In genomic region chr3:23740517-23741402, GRCh38 we compare ENCODE assay signal across 8 cellular contexts.
A peak's percentile ranks its signal among the peaks of the same experiment; 100 is the strongest.
DNase-seq lines count a peak whose midpoint lies in the region; FAIRE-seq and TF ChIP-seq lines count a peak whose summit lies in the region.

No MANE protein-coding gene starts in this region.

- no peaks in the 10 kb centered on the region for H3K79me2 ChIP-seq in astrocyte (ENCODE audit: insufficient read depth, low read length)
- H3K79me2 ChIP-seq in smooth muscle cell (ENCODE audit: low read depth) = no peaks in the 10 kb centered on the region
- H3K79me2 ChIP-seq in neural progenitor cell (ENCODE audit: low read depth) = no peaks in the 10 kb centered on the region

- H3K36me3 Mint-ChIP-seq in HFFc6 (ENCODE audit: low read depth) = no peaks in the 10 kb centered on the region
- H3K36me3 Mint-ChIP-seq in astrocyte (ENCODE audit: low read depth, unreplicated experiment) = no peaks in the 10 kb centered on the region
- H3K36me3 Mint-ChIP-seq in neural progenitor cell = no peaks in the 10 kb centered on the region

- H3K9me3 ChIP-seq in astrocyte (ENCODE audit: insufficient read depth, low read depth, low read length) (no peaks in the 10 kb centered on the region), smooth muscle cell (replicated peaks; ENCODE audit: low read depth) (no peaks in the 10 kb centered on the region), neural progenitor cell (ENCODE audit: low read depth) (no peaks in the 10 kb centered on the region)

- no peak for TF ChIP-seq CTCF in HFFc6 (IDR thresholded peaks at IDR 0.05)
- no peak for TF ChIP-seq CTCF in astrocyte (IDR thresholded peaks at IDR 0.05; ENCODE audit: insufficient read depth, low read depth, low read length)
- no peak for TF ChIP-seq CTCF in smooth muscle cell (IDR thresholded peaks at IDR 0.05; ENCODE audit: borderline replicate concordance, insufficient read depth, poor library complexity, severe bottlenecking)
- no peak for TF ChIP-seq CTCF in neural progenitor cell (IDR thresholded peaks at IDR 0.05)

- H3K27ac ChIP-seq in astrocyte (ENCODE audit: low read depth, low read length) = no peak overlapping the region
- H3K27ac ChIP-seq in smooth muscle cell (ENCODE audit: low read depth) = no peak overlapping the region
- H3K27ac ChIP-seq in neural progenitor cell = no peak overlapping the region

- H3K4me3 Mint-ChIP-seq in HFFc6 = no peak overlapping the region; the same call in 1 of the 2 replicates
- H3K4me3 Mint-ChIP-seq in astrocyte (ENCODE audit: unreplicated experiment) = no peak overlapping the region
- no peak overlapping the region for H3K4me3 Mint-ChIP-seq in neural progenitor cell

- H3K36me3 ChIP-seq in astrocyte (ENCODE audit: insufficient read depth, low read length) = no peaks in the 10 kb centered on the region
- no peaks in the 10 kb centered on the region for H3K36me3 ChIP-seq in smooth muscle cell (ENCODE audit: low read depth)
- H3K36me3 ChIP-seq in neural progenitor cell = no peaks in the 10 kb centered on the region

- peak overlapping the region; percentile 2; the same call in 1 of the 2 replicates for H3K27ac Mint-ChIP-seq in HFFc6
- H3K27ac Mint-ChIP-seq in astrocyte (ENCODE audit: unreplicated experiment) = peak overlapping the region; percentile 27
- H3K27ac Mint-ChIP-seq in neural progenitor cell = no peak overlapping the region

- H3K4me3 ChIP-seq in astrocyte (ENCODE audit: insufficient read depth, low read depth, low read length) = no peak overlapping the region
- no peak overlapping the region for H3K4me3 ChIP-seq in smooth muscle cell
- H3K4me3 ChIP-seq in neural progenitor cell = no peak overlapping the region

- WGBS in smooth muscle cell (ENCODE audit: low lambda C conversion rate) = 60% methylated on average over 8 of the region's 8 CpGs

- H2AFZ ChIP-seq in astrocyte (ENCODE audit: low read depth, low read length) (no peak overlapping the region), smooth muscle cell (ENCODE audit: low read depth) (no peak overlapping the region), neural progenitor cell (replicated peaks) (no peak overlapping the region)

- H3K4me1 ChIP-seq in astrocyte (ENCODE audit: insufficient read depth, low read length) = peaks cover 25% of the 10 kb centered on the region
- H3K4me1 ChIP-seq in smooth muscle cell (ENCODE audit: low read depth) = peaks cover 31% of the 10 kb centered on the region
- peaks cover 34% of the 10 kb centered on the region for H3K4me1 ChIP-seq in neural progenitor cell

- H3K4me2 ChIP-seq in astrocyte (ENCODE audit: low read length) = peak overlapping the region; percentile 33
- H3K4me2 ChIP-seq in smooth muscle cell = peak overlapping the region; percentile 76
- H3K4me2 ChIP-seq in neural progenitor cell = no peak overlapping the region

- H3K4me1 Mint-ChIP-seq in HFFc6 (ENCODE audit: low read depth) (peaks cover 34% of the 10 kb centered on the region), astrocyte (ENCODE audit: low read depth, unreplicated experiment) (peaks cover 20% of the 10 kb centered on the region), neural progenitor cell (peaks cover 32% of the 10 kb centered on the region)

- peaks cover 3% of the 10 kb centered on the region for H3F3A ChIP-seq in smooth muscle cell (ENCODE audit: low read depth)
- H3F3A ChIP-seq in neural progenitor cell (ENCODE audit: low read depth) = peaks cover 6% of the 10 kb centered on the region

- H3K27me3 Mint-ChIP-seq in HFFc6 (ENCODE audit: insufficient read depth) = peaks cover 3% of the 10 kb centered on the region
- H3K27me3 Mint-ChIP-seq in astrocyte (ENCODE audit: low read depth, unreplicated experiment) = peaks cover 28% of the 10 kb centered on the region
- H3K27me3 Mint-ChIP-seq in neural progenitor cell (ENCODE audit: insufficient read depth, low read depth) = peaks cover 8% of the 10 kb centered on the region

- H3K9ac ChIP-seq in astrocyte (ENCODE audit: low read length) (no peak overlapping the region), smooth muscle cell (ENCODE audit: low read depth) (no peak overlapping the region), neural progenitor cell (no peak overlapping the region)

- peak; percentile 41 for FAIRE-seq in astrocyte (lab: Jason Lieb, UNC)

- no peaks in the 10 kb centered on the region for H4K20me1 ChIP-seq in astrocyte (ENCODE audit: insufficient read depth, low read length)
- no peaks in the 10 kb centered on the region for H4K20me1 ChIP-seq in smooth muscle cell (ENCODE audit: low read depth)
- no peaks in the 10 kb centered on the region for H4K20me1 ChIP-seq in neural progenitor cell (ENCODE audit: low read depth)

- H3K9me3 Mint-ChIP-seq in HFFc6 (no peaks in the 10 kb centered on the region), astrocyte (ENCODE audit: unreplicated experiment) (no peaks in the 10 kb centered on the region), neural progenitor cell (no peaks in the 10 kb centered on the region)

- H3K27me3 ChIP-seq in astrocyte (ENCODE audit: insufficient read depth, low read length) (peaks cover 10% of the 10 kb centered on the region), smooth muscle cell (ENCODE audit: low read depth) (peaks cover 29% of the 10 kb centered on the region), neural progenitor cell (peaks cover 39% of the 10 kb centered on the region)

- DNase-seq in NCI-H1436 (lab: John Stamatoyannopoulos, UW) (peak; percentile 6), NCI-H1436 treated with DMSO at 0.1 percent for 48 hours (lab: John Stamatoyannopoulos, UW) (no peak), HFFc6 (no peak), MV-4-11 (lab: John Stamatoyannopoulos, UW) (peak; percentile 35), astrocyte (ENCODE audit: low read depth) (peak; percentile 55), smooth muscle cell (lab: John Stamatoyannopoulos, UW; ENCODE audit: unreplicated experiment) (no peak), SKM-1 (lab: John Stamatoyannopoulos, UW; ENCODE audit: unreplicated experiment) (no peak), neural progenitor cell (ENCODE audit: low spot score) (no peak)

Comparison
In these comparisons a context has a peak if more than half of its experiments do, and no peak if none do; other contexts are left out.
1. DNase-seq: peak in NCI-H1436 (single experiment), MV-4-11 (single experiment) and astrocyte (single experiment); none in NCI-H1436 treated with DMSO at 0.1 percent for 48 hours (single experiment), HFFc6 (single experiment), smooth muscle cell (single experiment), SKM-1 (single experiment) and neural progenitor cell (single experiment).